In genomic region chr3:131903988-131904415, GRCh38 we compare ENCODE assay signal across 12 cellular contexts.
DNase-seq lines count a peak whose midpoint lies in the region; ATAC-seq and TF ChIP-seq lines count a peak whose summit lies in the region.
"Had no signal": no experiment of that assay in that cellular context is flagged by ENCODE, and none has a peak within 500 bp of the region (broad histone marks: within the 10 kb centered on the region; RNA-seq: fewer than 3 reads in every experiment).

No MANE protein-coding gene starts in this region.

- WGBS in smooth muscle cell (ENCODE audit: low lambda C conversion rate) = 9% methylated on average over 4 of the region's 4 CpGs

- no peaks in the 10 kb centered on the region for H4K20me1 ChIP-seq in smooth muscle cell (ENCODE audit: low read depth)

- H3K4me1 ChIP-seq in SJCRH30 (no peaks in the 10 kb centered on the region), smooth muscle cell (ENCODE audit: low read depth) (peaks cover 6% of the 10 kb centered on the region)

- no peaks in the 10 kb centered on the region for H3K79me2 ChIP-seq in smooth muscle cell (ENCODE audit: low read depth)

- peak; percentile 96 for DNase-seq in GM04503 (ENCODE audit: low read depth)
- peak; percentile 17 to 23 for DNase-seq in SJCRH30
- DNase-seq in fibroblast of the aortic adventitia (ENCODE audit: low read depth) = peak; percentile 99
- DNase-seq in smooth muscle cell (lab: John Stamatoyannopoulos, UW; ENCODE audit: unreplicated experiment) = no peak
- DNase-seq in WERI-Rb-1 = no peak
- DNase-seq: activated CD4-positive, alpha-beta T cell treated with anti-CD3 and anti-CD28 coated beads, Interleukin-2, amount 10 ng/mL, durations not matched to agents 24 days and 14 days; ovary; Right ventricle myocardium superior had no signal

- H3K9me3 ChIP-seq in SJCRH30 (replicated peaks) (no peaks in the 10 kb centered on the region), smooth muscle cell (replicated peaks; ENCODE audit: low read depth) (no peaks in the 10 kb centered on the region), WERI-Rb-1 (ENCODE audit: severe bottlenecking) (no peaks in the 10 kb centered on the region)
- H3K9me3 ChIP-seq: ovary had no signal

- peak overlapping the region; percentile 71 for H3K4me2 ChIP-seq in smooth muscle cell

- ATAC-seq in GM21737 (IDR thresholded peaks at IDR 0.05; ENCODE audit: unreplicated experiment) = no peak
- ATAC-seq in HG03095 (IDR thresholded peaks at IDR 0.05; ENCODE audit: unreplicated experiment) = no peak
- no peak for ATAC-seq in HG02970 (IDR thresholded peaks at IDR 0.05; ENCODE audit: low FRiP score, unreplicated experiment)
- ATAC-seq: activated naive CD4-positive, alpha-beta T cell treated with anti-CD3 and anti-CD28 coated beads, Interleukin-2, amount 50 U/mL, for 72 hours had no signal

- H3K27ac ChIP-seq in SJCRH30 (peak overlapping the region; percentile 41), smooth muscle cell (ENCODE audit: low read depth) (peak overlapping the region; percentile 88), WERI-Rb-1 (no peak overlapping the region)
- H3K27ac ChIP-seq: ovary had no signal

- no peaks in the 10 kb centered on the region for H3K27me3 ChIP-seq in SJCRH30
- no peaks in the 10 kb centered on the region for H3K27me3 ChIP-seq in smooth muscle cell (ENCODE audit: low read depth)
- no peaks in the 10 kb centered on the region for H3K27me3 ChIP-seq in WERI-Rb-1 (ENCODE audit: insufficient read depth, low read depth, severe bottlenecking)
- H3K27me3 ChIP-seq: ovary had no signal

- no peak overlapping the region for H3K4me3 ChIP-seq in SJCRH30
- no peak overlapping the region for H3K4me3 ChIP-seq in fibroblast of the aortic adventitia (ENCODE audit: low read depth, low read length)
- H3K4me3 ChIP-seq in smooth muscle cell = no peak overlapping the region
- no peak overlapping the region for H3K4me3 ChIP-seq in WERI-Rb-1 (ENCODE audit: low read depth, low read length)
- H3K4me3 ChIP-seq: ovary had no signal

- H3K36me3 ChIP-seq in SJCRH30 = no peaks in the 10 kb centered on the region
- no peaks in the 10 kb centered on the region for H3K36me3 ChIP-seq in smooth muscle cell (ENCODE audit: low read depth)
- H3K36me3 ChIP-seq in WERI-Rb-1 = no peaks in the 10 kb centered on the region
- H3K36me3 ChIP-seq: ovary had no signal

- peak overlapping the region; percentile 48 for H3K9ac ChIP-seq in smooth muscle cell (ENCODE audit: low read depth)

- H3F3A ChIP-seq in smooth muscle cell (ENCODE audit: low read depth) = peaks cover 12% of the 10 kb centered on the region

- TF ChIP-seq CTCF in fibroblast of the aortic adventitia (IDR thresholded peaks at IDR 0.05; ENCODE audit: insufficient read depth, low read length) = no peak
- no peak for TF ChIP-seq CTCF in smooth muscle cell (IDR thresholded peaks at IDR 0.05; ENCODE audit: borderline replicate concordance, insufficient read depth, poor library complexity, severe bottlenecking)
- TF ChIP-seq CTCF in WERI-Rb-1 (IDR thresholded peaks at IDR 0.05; ENCODE audit: low read depth, low read length) = no peak

- peak overlapping the region; percentile 21 for H2AFZ ChIP-seq in smooth muscle cell (ENCODE audit: low read depth)

Comparison
In these comparisons a context has a peak if more than half of its experiments do, and no peak if none do; other contexts are left out.
1. DNase-seq: peak in GM04503 (single experiment), SJCRH30 (2 of 2) and fibroblast of the aortic adventitia (single experiment); none in smooth muscle cell (single experiment) and WERI-Rb-1 (single experiment).